ENCODE assay signal across 15 cellular contexts in genomic region chr9:112887377-112887776, GRCh38. TPM values are rescaled to one million over a fixed set of nuclear protein-coding genes. Genes with fewer than 3 reads are reported as not detected.
A peak's percentile ranks its signal among the peaks of the same experiment; 100 is the strongest.
DNase-seq lines count a peak whose midpoint lies in the region; ATAC-seq and TF ChIP-seq lines count a peak whose summit lies in the region.
"Had no signal": no experiment of that assay in that cellular context is flagged by ENCODE, and none has a peak within 500 bp of the region (broad histone marks: within the 10 kb centered on the region; RNA-seq: fewer than 3 reads in every experiment).

No MANE protein-coding gene starts in this region.

- H3K56ac ChIP-seq in H9 (ENCODE audit: insufficient read length, low read depth, low read length), result no peak overlapping the region

- H3K27me3 ChIP-seq in H9 (ENCODE audit: insufficient read depth, low read length), result peaks cover 12% of the 10 kb centered on the region; the same call in 1 of the 2 replicates
- no peaks in the 10 kb centered on the region for H3K27me3 ChIP-seq in lung (ENCODE audit: control insufficient read depth, insufficient read depth)

- no peak overlapping the region for H3K23ac ChIP-seq in H9 (ENCODE audit: insufficient read length, low read depth, low read length)

- peaks cover 44% of the 10 kb centered on the region for H3K27me3 Mint-ChIP-seq in H9 (ENCODE audit: low read depth)
- H3K27me3 Mint-ChIP-seq in T-helper 17 cell, result peaks cover 22% of the 10 kb centered on the region

- no peak overlapping the region for H2AK5ac ChIP-seq in H9 (ENCODE audit: insufficient read length, low read length)

- no peak overlapping the region for H3K4ac ChIP-seq in H9 (ENCODE audit: low read depth, low read length)

- no peaks in the 10 kb centered on the region for H3K79me2 ChIP-seq in H9 (ENCODE audit: insufficient read depth, low read length)

- DNase-seq in DMS 273 (lab: John Stamatoyannopoulos, UW; ENCODE audit: unreplicated experiment), result peak; percentile 35
- DNase-seq in DMS 273 treated with DMSO at 0.1 percent for 48 hours (lab: John Stamatoyannopoulos, UW), result no peak
- peak; percentile 77 for DNase-seq in H9
- DNase-seq in T-helper 17 cell, result no peak
- peak; percentile 48 for DNase-seq in lung (ENCODE audit: low spot score)
- DNase-seq in DMS114 treated with DMSO at 0.1 percent for 48 hours (lab: John Stamatoyannopoulos, UW; ENCODE audit: unreplicated experiment), result no peak
- no peak for DNase-seq in NCI-H1105 treated with DMSO at 0.1 percent for 48 hours (lab: John Stamatoyannopoulos, UW)
- DNase-seq: naive thymus-derived CD8-positive, alpha-beta T cell; PC-9 had no signal

- peaks cover 3% of the 10 kb centered on the region in 2 experiments for H3K4me1 Mint-ChIP-seq in H9
- H3K4me1 Mint-ChIP-seq in T-helper 17 cell, result peaks cover 5% of the 10 kb centered on the region

- H3K4me1 ChIP-seq in H9 (ENCODE audit: insufficient read depth, low read length), result no peaks in the 10 kb centered on the region
- peaks cover 0 to 13% of the 10 kb centered on the region in 2 donors for H3K4me1 ChIP-seq in lung (ENCODE audit: control insufficient read depth in 2 of 2, insufficient read depth in 2 of 2, low read length in 2 of 2)

- no CpG with 5 or more reads among the region's 5 CpGs for WGBS in H9 (ENCODE audit: extremely low coverage, insufficient read length, low lambda C conversion rate)
- WGBS in lung, 2 donors, result 52 to 54% methylated on average over 5 of the region's 5 CpGs

- H3K4me3 ChIP-seq in lung, result no peak overlapping the region
- H3K4me3 ChIP-seq: body of pancreas, heart right ventricle, PC-9 had no signal

- H2BK5ac ChIP-seq in H9 (ENCODE audit: insufficient read length, low read length), result no peak overlapping the region

- H3K27ac ChIP-seq in H9 (ENCODE audit: insufficient read length, low read depth, low read length) (no peak overlapping the region), lung (ENCODE audit: low read depth in 1 of 2, low read length in 1 of 2) (no peak overlapping the region)
- H3K27ac ChIP-seq: body of pancreas, heart right ventricle, PC-9 had no signal

- H3T11ph ChIP-seq in H9 (ENCODE audit: low read length), result no peak overlapping the region

- H3K27ac Mint-ChIP-seq in H9 (peak overlapping the region in 1 of 3 experiments; percentile 70; a peak in 1 of 7 replicates), T-helper 17 cell (peak overlapping the region; percentile 21)

- H3K36me3 Mint-ChIP-seq in H9 (ENCODE audit: insufficient read depth in 1 of 3, low read depth in 3 of 3) (no peaks in the 10 kb centered on the region; a peak in 2 of 7 replicates), T-helper 17 cell (ENCODE audit: low read depth) (peaks cover 2% of the 10 kb centered on the region)

- H3K79me1 ChIP-seq in H9 (ENCODE audit: insufficient read depth, low read depth, low read length, poor library complexity, severe bottlenecking), result no peaks in the 10 kb centered on the region

- no peaks in the 10 kb centered on the region for H3K9me3 ChIP-seq in H9 (ENCODE audit: control insufficient read depth, low read depth, low read length)
- H3K9me3 ChIP-seq in T-helper 17 cell (ENCODE audit: control insufficient read depth, low read length, poor library complexity, severe bottlenecking), result no peaks in the 10 kb centered on the region
- peaks cover 0 to 4% of the 10 kb centered on the region in 2 donors for H3K9me3 ChIP-seq in lung (ENCODE audit: control insufficient read depth in 2 of 2, insufficient read depth in 1 of 2, low read length in 1 of 2)
- H3K9me3 ChIP-seq: body of pancreas, heart right ventricle had no signal

- H4K91ac ChIP-seq in H9 (ENCODE audit: insufficient read length, low read depth, low read length), result no peak overlapping the region

- H2AFZ ChIP-seq in H9 (ENCODE audit: low read length), result no peak overlapping the region
- H2AFZ ChIP-seq: PC-9 had no signal

- no peak overlapping the region for H4K8ac ChIP-seq in H9 (replicated peaks; ENCODE audit: insufficient read length, low read depth, low read length)

- no peak overlapping the region for H2BK20ac ChIP-seq in H9 (ENCODE audit: low read depth, low read length, poor library complexity, severe bottlenecking)

- no peak overlapping the region for H4K5ac ChIP-seq in H9 (ENCODE audit: insufficient read length, low read depth, low read length)

- TF ChIP-seq CTCF in H9 (conservative IDR thresholded peaks at IDR 0.05) (peak; percentile 78), lung (IDR thresholded peaks at IDR 0.05; ENCODE audit: control extremely low read depth, extremely low read depth) (no peak)

- no peak overlapping the region for H3K18ac ChIP-seq in H9 (ENCODE audit: insufficient read length, low read depth, low read length)

- no peak overlapping the region for H3K14ac ChIP-seq in H9 (ENCODE audit: insufficient read depth, low read length)

- no peaks in the 10 kb centered on the region for H4K20me1 ChIP-seq in H9 (ENCODE audit: control insufficient read depth, insufficient read depth, insufficient read length)

- no peak for ATAC-seq in T-helper 17 cell
- no peak for ATAC-seq in lung (ENCODE audit: insufficient read depth, low FRiP score)
- no peak for ATAC-seq in HG03457 (IDR thresholded peaks at IDR 0.05; ENCODE audit: unreplicated experiment)
- ATAC-seq: body of pancreas; heart right ventricle; naive thymus-derived CD8-positive, alpha-beta T cell had no signal

- H3K36me3 ChIP-seq in lung (ENCODE audit: control insufficient read depth in 2 of 2, insufficient read depth in 2 of 2, low read length in 2 of 2), result no peaks in the 10 kb centered on the region
- H3K36me3 ChIP-seq: heart right ventricle had no signal

- H3K4me2 ChIP-seq in H9 (ENCODE audit: insufficient read depth, insufficient read length, low read length), result no peak overlapping the region
- H3K4me2 ChIP-seq: PC-9 had no signal

- H2BK12ac ChIP-seq in H9 (ENCODE audit: insufficient read length, low read depth, low read length), result no peak overlapping the region

- H2BK120ac ChIP-seq in H9 (ENCODE audit: low read depth, low read length, poor library complexity, severe bottlenecking), result no peak overlapping the region

- H2BK15ac ChIP-seq in H9 (ENCODE audit: low read depth, low read length), result no peak overlapping the region

- no peak overlapping the region for H3K4me3 Mint-ChIP-seq in H9
- no peak overlapping the region for H3K4me3 Mint-ChIP-seq in T-helper 17 cell
- H3K4me3 Mint-ChIP-seq: naive thymus-derived CD8-positive, alpha-beta T cell had no signal

- H3K23me2 ChIP-seq in H9 (ENCODE audit: insufficient read length, low read depth, low read length, poor library complexity, severe bottlenecking), result peaks cover 4% of the 10 kb centered on the region

- no peaks in the 10 kb centered on the region; a peak in 1 of 5 replicates for H3K9me3 Mint-ChIP-seq in H9

- H3K9ac ChIP-seq in H9 (ENCODE audit: extremely low read depth, insufficient read length, low read length), result no peak overlapping the region

RNA-seq across cellular contexts. Expression of gene SLC46A2, which starts 3.3 kb away (rescaled TPM):
- total RNA-seq in H9 (2021) (not detected in 2 replicates), T-helper 17 cell (under 1 TPM in 1 of 2 donors, not detected in 1; 0.47 TPM), lung (10 to 100 TPM in 1 of 2 donors, under 1 TPM in 1; 0.20 to 15.6 TPM)
- 10 to 100 TPM; 11.6 to 18.5 TPM for polyA plus RNA-seq in lung
- total RNA-seq: A172; activated CD8-positive, alpha-beta memory T cell treated with anti-CD3 and anti-CD28 coated beads for 36 hours; naive thymus-derived CD8-positive, alpha-beta T cell; PC-9; temporal lobe had no signal

Comparison
In these comparisons a context has a peak if more than half of its experiments do, and no peak if none do; other contexts are left out.
1. DNase-seq: peak in DMS 273 (single experiment), H9 (single experiment) and lung (single experiment); none in DMS 273 treated with DMSO at 0.1 percent for 48 hours (single experiment), T-helper 17 cell (0 of 3), DMS114 treated with DMSO at 0.1 percent for 48 hours (single experiment) and NCI-H1105 treated with DMSO at 0.1 percent for 48 hours (single experiment).